25 cellular contexts compared by ENCODE assay signal in the genomic region with DNA sequence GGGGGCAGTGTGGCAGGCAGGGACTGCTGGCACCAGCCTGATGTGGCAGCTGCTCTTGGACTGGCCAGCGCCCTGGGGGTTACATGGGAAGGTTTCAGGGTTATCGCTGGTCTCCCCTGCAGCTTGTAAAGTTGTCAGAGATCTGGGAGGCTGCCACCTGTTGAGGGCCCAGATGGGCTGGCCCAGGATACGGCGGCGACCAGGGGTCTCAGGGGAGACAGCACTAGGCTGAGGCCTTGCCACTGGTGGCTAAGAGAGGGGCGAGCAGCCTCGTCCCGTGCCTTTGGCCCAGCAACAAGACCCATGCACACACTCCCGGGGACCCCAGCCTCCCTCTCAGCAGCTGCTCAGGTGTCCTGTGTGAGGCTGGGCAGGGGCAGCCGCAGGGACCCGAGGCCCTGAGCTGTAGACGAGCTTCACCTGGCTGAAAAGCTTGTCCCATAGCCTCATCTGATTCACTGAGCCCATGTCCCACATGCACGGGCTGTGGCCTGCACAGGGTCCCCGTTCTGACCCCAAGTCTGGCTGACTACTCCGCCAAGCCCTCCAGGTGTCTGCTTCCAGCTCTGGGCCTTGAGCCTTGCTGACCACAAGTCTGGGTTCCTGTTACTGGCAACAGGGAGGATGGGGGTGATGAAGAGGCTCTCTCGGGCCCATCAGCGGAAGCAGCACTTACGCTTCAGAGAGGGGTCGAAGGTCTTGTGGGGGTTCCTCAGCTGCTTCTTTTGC. TPM values are rescaled to one million over a fixed set of nuclear protein-coding genes. Genes with fewer than 3 reads are reported as not detected.
DNase-seq lines count a peak whose midpoint lies in the region; ATAC-seq and TF ChIP-seq lines count a peak whose summit lies in the region.
"Had no signal": no experiment of that assay in that cellular context is flagged by ENCODE, and none has a peak within 500 bp of the region (broad histone marks: within the 10 kb centered on the region; RNA-seq: fewer than 3 reads in every experiment).

No MANE protein-coding gene starts in this region.

- POLR2A ChIA-PET in SK-N-SH (lab: Yijun Ruan, JAX): interaction anchor here (0.6 to 2.2 kb wide), 10 partner anchors 11 to 205 kb away, joined by 3 to 7 read pairs (median 4); a partner anchor contains a TSS

- peak overlapping the region in 10 of 11 experiments; percentile 5 to 84 (median 56); a peak in 17 of 22 replicates for H3K4me2 ChIP-seq in BLaER1 treated with 17β-estradiol and CSF1 and Interleukin-3, amounts not matched to agents 10 nM and 100 nM
- H3K4me2 ChIP-seq in DND-41 (ENCODE audit: insufficient read depth, low read length) (no peak overlapping the region), SK-N-SH (no peak overlapping the region), Karpas-422 (ENCODE audit: low read depth, low read length, poor library complexity, severe bottlenecking) (no peak overlapping the region)

- no peaks in the 10 kb centered on the region for H3K27me3 ChIP-seq in BLaER1 treated with 17β-estradiol and CSF1 and Interleukin-3, amounts not matched to agents 10 nM and 100 nM
- no peaks in the 10 kb centered on the region for H3K27me3 ChIP-seq in DND-41 (ENCODE audit: insufficient read depth, low read length, poor library complexity)
- no peaks in the 10 kb centered on the region for H3K27me3 ChIP-seq in SK-N-SH (ENCODE audit: insufficient read depth)
- no peaks in the 10 kb centered on the region for H3K27me3 ChIP-seq in Karpas-422 (ENCODE audit: low read length)

- TF ChIP-seq EP300 in SK-N-SH (IDR thresholded peaks at IDR 0.05; ENCODE audit: borderline replicate concordance in 1 of 2, low read depth in 1 of 2, low read length in 1 of 2): no peak

- TF ChIP-seq RAD21 in SK-N-SH (IDR thresholded peaks at IDR 0.05; ENCODE audit: low read length): no peak

- H3K36me3 ChIP-seq in BLaER1 treated with 17β-estradiol and CSF1 and Interleukin-3, amounts not matched to agents 10 nM and 100 nM: peaks cover 90 to 98% (median 97%) of the 10 kb centered on the region in 11 experiments
- H3K36me3 ChIP-seq in DND-41 (ENCODE audit: insufficient read depth, low read length) (peaks cover 98% of the 10 kb centered on the region), SK-N-SH (replicated peaks in 1 of 2; ENCODE audit: control insufficient read depth in 1 of 2, insufficient read depth in 2 of 2, low read length in 1 of 2) (peaks cover 33 to 96% of the 10 kb centered on the region in 2 experiments), Karpas-422 (ENCODE audit: insufficient read depth, low read length) (no peaks in the 10 kb centered on the region)

- ATAC-seq in DND-41 (ENCODE audit: insufficient read depth, low read depth): no peak
- ATAC-seq: activated CD4-positive, CD25-positive, alpha-beta regulatory T cell treated with anti-CD3 and anti-CD28 coated beads, Interleukin-2, amount 50 U/mL, for 24 hours; activated CD8-positive, alpha-beta T cell treated with anti-CD3 and anti-CD28 coated beads for 36 hours; activated naive CD8-positive, alpha-beta T cell treated with anti-CD3 and anti-CD28 coated beads, Interleukin-2, amount 50 U/mL, for 24 hours; stimulated activated naive CD8-positive, alpha-beta T cell treated with anti-CD3 and anti-CD28 coated beads, Interleukin-15, Interleukin-2, amounts not matched to agents 100 U/mL and 50 U/mL, for 24 hours had no signal

- H3K9me3 ChIP-seq in BLaER1 treated with 17β-estradiol and CSF1 and Interleukin-3, amounts not matched to agents 10 nM and 100 nM (replicated peaks in 1 of 11): no peaks in the 10 kb centered on the region
- H3K9me3 ChIP-seq in DND-41 (ENCODE audit: insufficient read depth, low read length, severe bottlenecking): no peaks in the 10 kb centered on the region
- H3K9me3 ChIP-seq in SK-N-SH: no peaks in the 10 kb centered on the region
- no peaks in the 10 kb centered on the region for H3K9me3 ChIP-seq in Karpas-422 (ENCODE audit: low read length)
- H3K9me3 ChIP-seq: thoracic aorta had no signal

- peak; percentile 8 for DNase-seq in DND-41
- DNase-seq in SK-N-SH: no peak
- peak; percentile 48 for DNase-seq in myocyte (ENCODE audit: low read depth)
- no peak for DNase-seq in cerebellar cortex (ENCODE audit: low spot score)
- no peak for DNase-seq in 8988T
- no peak for DNase-seq in Karpas-422
- DNase-seq: activated CD8-positive, alpha-beta T cell treated with anti-CD3 and anti-CD28 coated beads for 36 hours; activated gamma-delta T cell treated with Interleukin-2 at 50 U/mL for 16 hours; activated naive CD8-positive, alpha-beta T cell treated with anti-CD3 and anti-CD28 coated beads, Interleukin-2, amount 50 U/mL, for 24 hours; activated T-cell treated with anti-CD3 and anti-CD28 coated beads, Interleukin-2, amount 50 U/mL, for 1 hour; cerebellar nuclear complex; DMS153; HCEC 1CT; kidney glomerular epithelial cell; mammary epithelial cell; NCI-H1092 treated with DMSO at 0.1 percent for 48 hours; NCI-H2029 treated with DMSO at 0.1 percent for 48 hours; NCI-H226; NCI-H748 treated with DMSO at 0.1 percent for 48 hours; small intestine; stimulated activated CD4-positive, alpha-beta T cell treated with anti-CD3 and anti-CD28 coated beads, Interleukin-2, amount 100 ng/mL, for 48 hours; stimulated activated naive CD8-positive, alpha-beta T cell treated with anti-CD3 and anti-CD28 coated beads, Interleukin-15, Interleukin-2, amounts not matched to agents 100 U/mL and 50 U/mL, for 24 hours had no signal

- peak overlapping the region in 3 of 11 experiments; percentile 11 to 35 (median 29); a peak in 4 of 22 replicates for H3K27ac ChIP-seq in BLaER1 treated with 17β-estradiol and CSF1 and Interleukin-3, amounts not matched to agents 10 nM and 100 nM
- H3K27ac ChIP-seq in DND-41 (ENCODE audit: low read length): no peak overlapping the region
- peak overlapping the region in 1 of 2 experiments; percentile 39; a peak in 1 of 4 replicates for H3K27ac ChIP-seq in SK-N-SH (ENCODE audit: low read depth in 2 of 2, low read length in 1 of 2)
- H3K27ac ChIP-seq in Karpas-422 (ENCODE audit: low read length): no peak overlapping the region
- H3K27ac ChIP-seq: thoracic aorta had no signal

- CTCF ChIA-PET in SK-N-SH (lab: Yijun Ruan, JAX): interaction anchor here (1.2 to 8.0 kb wide), 6 partner anchors 22 to 99 kb away, joined by 4 to 47 read pairs (median 8); a partner anchor contains a TSS

- WGBS in SK-N-SH (ENCODE audit: low lambda C conversion rate): 92% methylated on average over 11 of the region's 19 CpGs

- H4K20me1 ChIP-seq in BLaER1 treated with 17β-estradiol and CSF1 and Interleukin-3, amounts not matched to agents 10 nM and 100 nM: peaks cover 0 to 98% (median 95%) of the 10 kb centered on the region in 11 experiments; a peak in 19 of 22 replicates
- peaks cover 71% of the 10 kb centered on the region for H4K20me1 ChIP-seq in DND-41 (ENCODE audit: insufficient read depth, low read length)
- no peaks in the 10 kb centered on the region for H4K20me1 ChIP-seq in SK-N-SH (ENCODE audit: insufficient read depth)
- 0 out of 2 replicates have a peak, but pooled peaks cover 11% of the 10 kb centered on the region for H4K20me1 ChIP-seq in Karpas-422 (ENCODE audit: insufficient read depth, low read depth, low read length)

- H3K79me2 ChIP-seq in DND-41 (ENCODE audit: insufficient read depth, low read length) (peaks cover 21% of the 10 kb centered on the region), SK-N-SH (ENCODE audit: insufficient read depth) (peaks cover 17% of the 10 kb centered on the region; the same call in 1 of the 2 replicates), Karpas-422 (ENCODE audit: low read length) (peaks cover 13% of the 10 kb centered on the region)

- TF ChIP-seq CTCF in DND-41 (IDR thresholded peaks at IDR 0.05; ENCODE audit: borderline replicate concordance, extremely low read depth, low read length, poor library complexity, severe bottlenecking) (no peak), SK-N-SH (IDR thresholded peaks at IDR 0.05) (no peak)

- H3F3A ChIP-seq in SK-N-SH (replicated peaks; ENCODE audit: insufficient read depth): peaks cover 38% of the 10 kb centered on the region

- H2AFZ ChIP-seq in DND-41 (ENCODE audit: low read depth, low read length) (no peak overlapping the region), SK-N-SH (ENCODE audit: low read depth) (no peak overlapping the region), Karpas-422 (ENCODE audit: low read length) (no peak overlapping the region)

- H3K4me1 ChIP-seq in BLaER1 treated with 17β-estradiol and CSF1 and Interleukin-3, amounts not matched to agents 10 nM and 100 nM: peaks cover 12 to 58% (median 42%) of the 10 kb centered on the region in 10 experiments
- H3K4me1 ChIP-seq in DND-41 (ENCODE audit: insufficient read depth, low read length) (peaks cover 32% of the 10 kb centered on the region), SK-N-SH (ENCODE audit: control insufficient read depth in 1 of 2, insufficient read depth in 2 of 2, low read depth in 1 of 2, low read length in 1 of 2) (peaks cover 2 to 14% of the 10 kb centered on the region in 2 experiments; a peak in 1 of 4 replicates), Karpas-422 (ENCODE audit: low read length) (peaks cover 18% of the 10 kb centered on the region)

- H3K9me2 ChIP-seq in SK-N-SH: no peaks in the 10 kb centered on the region
- H3K9me2 ChIP-seq in Karpas-422 (replicated peaks; ENCODE audit: insufficient read depth, low read length): no peaks in the 10 kb centered on the region

- peak overlapping the region in 1 of 10 experiments; percentile 7; a peak in 1 of 20 replicates for H3K4me3 ChIP-seq in BLaER1 treated with 17β-estradiol and CSF1 and Interleukin-3, amounts not matched to agents 10 nM and 100 nM
- H3K4me3 ChIP-seq in DND-41 (ENCODE audit: low read depth in 1 of 2, low read length in 2 of 2) (no peak overlapping the region), SK-N-SH (ENCODE audit: low read depth in 2 of 2, low read length in 1 of 2) (no peak overlapping the region), Karpas-422 (ENCODE audit: low read length) (no peak overlapping the region)
- H3K4me3 ChIP-seq: thoracic aorta had no signal

- H3K9ac ChIP-seq in BLaER1 treated with 17β-estradiol and CSF1 and Interleukin-3, amounts not matched to agents 10 nM and 100 nM: peak overlapping the region in 10 of 11 experiments; percentile 14 to 68 (median 50); a peak in 16 of 22 replicates
- H3K9ac ChIP-seq in DND-41 (ENCODE audit: low read depth, low read length) (no peak overlapping the region), SK-N-SH (no peak overlapping the region), Karpas-422 (ENCODE audit: low read length) (no peak overlapping the region)

RNA-seq across cellular contexts. Expression of a gene that starts 6.2 kb away (rescaled TPM):
- polyA plus RNA-seq in SK-N-SH (2012; rRNA removed): 144 and 163 TPM in 2 replicates
- 57.9 and 78.7 TPM in 2 replicates for polyA plus RNA-seq in SK-N-SH (2012; cell fraction: cytosol; rRNA removed)
- 1,198 and 1,537 TPM in 2 replicates for polyA plus RNA-seq in SK-N-SH (2012; cell fraction: nucleus; rRNA removed)
- total RNA-seq in myocyte: 97.1 and 109 TPM in 2 replicates
- 65.8 TPM for polyA plus RNA-seq in myocyte (2012)
- 89.6 and 187 TPM in 2 replicates for total RNA-seq in Karpas-422 (2014; rRNA removed; shearing (Covaris generic); ENCODE audit: low replicate concordance)

RNA-seq across cellular contexts. Expression of a gene that starts 7.7 kb away (rescaled TPM):
- 264 and 272 TPM in 2 replicates for polyA plus RNA-seq in SK-N-SH (2012; rRNA removed)
- polyA plus RNA-seq in SK-N-SH (2012; cell fraction: cytosol; rRNA removed): 79.9 and 147 TPM in 2 replicates
- 584 and 643 TPM in 2 replicates for polyA plus RNA-seq in SK-N-SH (2012; cell fraction: nucleus; rRNA removed)
- total RNA-seq in myocyte: 121 and 122 TPM in 2 replicates
- 115 TPM for polyA plus RNA-seq in myocyte (2012)
- 57.1 and 110 TPM in 2 replicates for total RNA-seq in Karpas-422 (2014; rRNA removed; shearing (Covaris generic); ENCODE audit: low replicate concordance)

RNA-seq across cellular contexts. Expression of a gene that starts 7.8 kb away (rescaled TPM):
- polyA plus RNA-seq in SK-N-SH (2012; rRNA removed): 54.4 and 68.6 TPM in 2 replicates
- 22.9 and 37.2 TPM in 2 replicates for polyA plus RNA-seq in SK-N-SH (2012; cell fraction: cytosol; rRNA removed)
- polyA plus RNA-seq in SK-N-SH (2012; cell fraction: nucleus; rRNA removed): 329 and 368 TPM in 2 replicates
- 42.7 and 45.4 TPM in 2 replicates for total RNA-seq in myocyte
- 66.1 TPM for polyA plus RNA-seq in myocyte (2012)
- total RNA-seq in Karpas-422 (2014; rRNA removed; shearing (Covaris generic); ENCODE audit: low replicate concordance): 16.5 and 26.8 TPM in 2 replicates

RNA-seq across cellular contexts. Expression of a gene that starts 21.9 kb away (rescaled TPM):
- 153 and 190 TPM in 2 replicates for polyA plus RNA-seq in SK-N-SH (2012; rRNA removed)
- 75.6 and 113 TPM in 2 replicates for polyA plus RNA-seq in SK-N-SH (2012; cell fraction: cytosol; rRNA removed)
- 168 and 433 TPM in 2 replicates for polyA plus RNA-seq in SK-N-SH (2012; cell fraction: nucleus; rRNA removed)
- 99.4 and 105 TPM in 2 replicates for total RNA-seq in myocyte
- 69.7 TPM for polyA plus RNA-seq in myocyte (2012)
- total RNA-seq in Karpas-422 (2014; rRNA removed; shearing (Covaris generic); ENCODE audit: low replicate concordance): 103 and 164 TPM in 2 replicates

RNA-seq across cellular contexts. Expression of a gene that starts 28.0 kb away (rescaled TPM):
- polyA plus RNA-seq in SK-N-SH (2012; rRNA removed): 69.9 and 83.6 TPM in 2 replicates
- polyA plus RNA-seq in SK-N-SH (2012; cell fraction: cytosol; rRNA removed): 34.1 and 51.7 TPM in 2 replicates
- polyA plus RNA-seq in SK-N-SH (2012; cell fraction: nucleus; rRNA removed): 103 and 145 TPM in 2 replicates
- total RNA-seq in myocyte: 7.3 and 9.8 TPM in 2 replicates
- polyA plus RNA-seq in myocyte (2012): 9.3 TPM
- 9.6 and 9.7 TPM in 2 replicates for total RNA-seq in Karpas-422 (2014; rRNA removed; shearing (Covaris generic); ENCODE audit: low replicate concordance)

Comparison
In these comparisons a context has a peak if more than half of its experiments do, and no peak if none do; other contexts are left out.
1. H3K4me2 ChIP-seq: peak in BLaER1 treated with 17β-estradiol and CSF1 and Interleukin-3, amounts not matched to agents 10 nM and 100 nM (10 of 11); none in DND-41 (single experiment), SK-N-SH (single experiment) and Karpas-422 (single experiment).
2. H3K9ac ChIP-seq: peak in BLaER1 treated with 17β-estradiol and CSF1 and Interleukin-3, amounts not matched to agents 10 nM and 100 nM (10 of 11); none in DND-41 (single experiment), SK-N-SH (single experiment) and Karpas-422 (single experiment).
3. DNase-seq: peak in DND-41 (single experiment) and myocyte (single experiment); none in SK-N-SH (single experiment), cerebellar cortex (single experiment), 8988T (single experiment) and Karpas-422 (single experiment).